26 cellular contexts compared by ENCODE assay signal in the genomic region with DNA sequence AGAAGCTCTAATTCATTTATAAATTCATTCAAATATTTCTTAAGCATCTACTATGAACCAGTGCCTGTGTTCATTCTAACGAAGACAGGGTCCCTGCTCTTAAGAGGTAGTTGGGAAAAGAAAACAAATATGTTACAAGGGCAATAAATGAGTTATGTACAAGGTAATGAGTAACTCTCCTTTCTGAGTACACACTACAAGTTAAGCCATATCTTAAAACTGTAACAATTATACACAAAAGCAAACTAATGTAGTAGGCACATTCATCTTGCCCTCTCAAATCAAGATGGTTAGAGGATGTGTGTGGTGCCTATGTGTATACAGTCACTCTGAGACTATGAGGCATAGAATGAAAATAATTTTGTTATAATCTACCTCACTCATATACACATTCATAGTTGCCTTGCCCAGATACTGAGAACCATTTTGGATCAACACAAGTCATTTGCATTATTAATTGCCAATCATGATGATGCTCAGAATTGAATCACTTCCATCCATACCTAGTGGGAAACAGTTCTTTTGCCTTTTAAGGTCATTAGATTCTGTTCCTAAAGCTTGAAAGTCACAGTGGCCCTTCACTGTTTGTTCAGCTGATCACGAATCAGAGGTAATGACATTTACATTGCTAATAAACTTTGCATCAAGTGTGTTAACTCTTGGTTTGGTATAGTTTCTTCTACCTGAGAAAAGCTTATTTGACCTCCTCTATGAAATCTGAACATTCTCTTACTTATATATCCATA.
"Had no signal": no experiment of that assay in that cellular context is flagged by ENCODE, and none has a peak within 500 bp of the region (broad histone marks: within the 10 kb centered on the region; RNA-seq: fewer than 3 reads in every experiment).

No MANE protein-coding gene starts in this region.

- ATAC-seq: activated CD8-positive, alpha-beta T cell treated with anti-CD3 and anti-CD28 coated beads for 36 hours; activated naive CD8-positive, alpha-beta T cell treated with anti-CD3 and anti-CD28 coated beads, Interleukin-2, amount 50 U/mL, for 24 hours; activated T-cell treated with anti-CD3 and anti-CD28 coated beads, Interleukin-2, amount 50 U/mL, for 4 hours; activated T-helper 17 cell treated with anti-CD3 and anti-CD28 coated beads, Interleukin-2, amount 50 U/mL, for 72 hours; effector memory CD8-positive, alpha-beta T cell; gastrocnemius medialis; left cardiac atrium; naive thymus-derived CD8-positive, alpha-beta T cell; sciatic nerve had no signal

- H3K27ac ChIP-seq: gastrocnemius medialis, neural progenitor cell, skin epidermis, vagina had no signal

- H3K27me3 ChIP-seq: gastrocnemius medialis, neural progenitor cell, vagina had no signal

- H3K9ac ChIP-seq: neural progenitor cell had no signal

- H2AFZ ChIP-seq: neural progenitor cell had no signal

- DNase-seq: activated CD4-positive, alpha-beta T cell treated with anti-CD3 and anti-CD28 coated beads, Interleukin-2, amount 10 ng/mL, durations not matched to agents 7 days and 5 days; activated CD4-positive, CD25-positive, alpha-beta regulatory T cell treated with anti-CD3 and anti-CD28 coated beads, Interleukin-2, amount 50 U/mL, for 72 hours; activated CD8-positive, alpha-beta T cell treated with anti-CD3 and anti-CD28 coated beads for 36 hours; activated gamma-delta T cell treated with Interleukin-2 at 50 U/mL for 16 hours; activated naive CD8-positive, alpha-beta T cell treated with anti-CD3 and anti-CD28 coated beads, Interleukin-2, amount 50 U/mL, for 24 hours; activated T-cell treated with anti-CD3 and anti-CD28 coated beads, Interleukin-2, amount 50 U/mL, for 4 hours; amygdala; caudate nucleus; cortex of kidney; effector memory CD8-positive, alpha-beta T cell; erythroblast; gastrocnemius medialis; glutamatergic neuron; islet precursor cell; left cardiac atrium; midbrain; naive thymus-derived CD8-positive, alpha-beta T cell; stimulated activated CD4-positive, alpha-beta T cell treated with anti-CD3 and anti-CD28 coated beads, Interleukin-12 subunit alpha, Interleukin-12 subunit beta, amount 100 ng/mL, for 4 hours; stimulated activated CD4-positive, alpha-beta T cell treated with anti-CD3 and anti-CD28 coated beads, Interleukin-4, amount 100 ng/mL, for 1 hour; substantia nigra; T1000 had no signal

- H3K4me3 ChIP-seq: gastrocnemius medialis, neural progenitor cell, skin epidermis, vagina had no signal

- H3K4me1 ChIP-seq: neural progenitor cell, vagina had no signal

- H3K4me2 ChIP-seq: neural progenitor cell had no signal

- H3K9me3 ChIP-seq: gastrocnemius medialis, vagina had no signal

- H3K36me3 ChIP-seq: gastrocnemius medialis, neural progenitor cell, vagina had no signal
